ENCODE assay signal across 8 cellular contexts in genomic region chr12:1797011-1797901, GRCh38. TPM values are rescaled to one million over a fixed set of nuclear protein-coding genes. Genes with fewer than 3 reads are reported as not detected.
DNase-seq lines count a peak whose midpoint lies in the region; ATAC-seq, FAIRE-seq and TF ChIP-seq lines count a peak whose summit lies in the region.

No MANE protein-coding gene starts in this region.

- peaks cover 5% of the 10 kb centered on the region for H3K4me1 Mint-ChIP-seq in type B pancreatic cell (ENCODE audit: unreplicated experiment)

- TF ChIP-seq CTCF in RWPE2 (IDR thresholded peaks at IDR 0.05; ENCODE audit: poor library complexity, severe bottlenecking) (no peak), astrocyte of the spinal cord (IDR thresholded peaks at IDR 0.05; ENCODE audit: low read depth, low read length) (no peak), HepG2 (CRISPR knock-in tag; IDR thresholded peaks at IDR 0.05) (no peak), type B pancreatic cell (conservative IDR thresholded peaks at IDR 0.05) (no peak)

- no peak overlapping the region for H3K27ac Mint-ChIP-seq in type B pancreatic cell

- H3K27me3 ChIP-seq in ACC112 (ENCODE audit: insufficient read depth, low read length) (no peaks in the 10 kb centered on the region), RWPE2 (ENCODE audit: insufficient read depth, poor library complexity, severe bottlenecking) (no peaks in the 10 kb centered on the region), HepG2 (ENCODE audit: control insufficient read depth in 1 of 2, insufficient read depth in 2 of 2, low read length in 2 of 2) (no peaks in the 10 kb centered on the region)

- no peaks in the 10 kb centered on the region for H3K36me3 ChIP-seq in ACC112 (ENCODE audit: insufficient read depth, low read length)
- no peaks in the 10 kb centered on the region for H3K36me3 ChIP-seq in RWPE2 (ENCODE audit: low read depth)
- peaks cover 0 to 3% of the 10 kb centered on the region in 2 experiments; a peak in 3 of 5 replicates for H3K36me3 ChIP-seq in HepG2 (replicated peaks in 1 of 2; ENCODE audit: control insufficient read depth in 1 of 2, insufficient read depth in 2 of 2, low read length in 2 of 2)

- TF ChIP-seq RAD21 in HepG2 (CRISPR knock-in tag; IDR thresholded peaks at IDR 0.05) = no peak

- peak; percentile 10 for ATAC-seq in GM21381 (IDR thresholded peaks at IDR 0.05; ENCODE audit: unreplicated experiment)
- ATAC-seq in RWPE2 (ENCODE audit: low read depth) = no peak
- ATAC-seq in HepG2 = no peak

- intact Hi-C loops in HepG2 (cut with micrococcal nuclease; ENCODE audit: unreplicated experiment) = loop anchor here (5.0 kb wide), 1 partner anchor 240 kb away; no protein-coding TSS in a partner anchor

- POLR2A ChIA-PET in HepG2 (lab: Yijun Ruan, JAX) = no interaction called here

- in situ Hi-C loops in astrocyte of the spinal cord (cut with HindIII; ENCODE audit: low sequenced_read_pairs) (no loop called here), HepG2 (cut with HindIII; ENCODE audit: extremely low pct_ligation_motif_present, low pct_unique_long_range_greater_than_20kb) (no loop called here)

- peaks cover 21% of the 10 kb centered on the region for H3K27me3 Mint-ChIP-seq in type B pancreatic cell

- H2AFZ ChIP-seq in ACC112 (ENCODE audit: low read length, unreplicated experiment) = peak overlapping the region; percentile 85
- no peak overlapping the region for H2AFZ ChIP-seq in HepG2 (ENCODE audit: low read length)

- H3K9me3 ChIP-seq in RWPE2 (ENCODE audit: severe bottlenecking) (no peaks in the 10 kb centered on the region), HepG2 (ENCODE audit: low read length) (no peaks in the 10 kb centered on the region)

- no peaks in the 10 kb centered on the region for H4K20me1 ChIP-seq in HepG2 (ENCODE audit: insufficient read depth, low read length)

- TF ChIP-seq POLR2A in HepG2 (IDR thresholded peaks at IDR 0.05; ENCODE audit: insufficient read depth in 1 of 2, low read depth in 2 of 2, low read length in 2 of 2) = no peak

- BruUV-seq in HepG2 (replicated peaks; lab: Mats Ljungman, UMichigan) = no TSS peak

- WGBS in HepG2 (ENCODE audit: low lambda C conversion rate) = over 99% methylated on average over 17 of the region's 71 CpGs

- CTCF ChIA-PET in HepG2 (lab: Yijun Ruan, JAX; ENCODE audit: low intra/inter-chr PET ratio, low total read pairs) = interaction anchor here (0.9 to 3.3 kb wide), 2 partner anchors 142 to 145 kb away, joined by 6 to 88 read pairs; no protein-coding TSS in a partner anchor

- no peak overlapping the region for H3K9ac ChIP-seq in HepG2 (ENCODE audit: insufficient read depth, low read depth, low read length)

- H3K4me3 ChIP-seq in ACC112 (ENCODE audit: low read depth, low read length) (peak overlapping the region; percentile 81), RWPE2 (ENCODE audit: severe bottlenecking) (peak overlapping the region; percentile 25), astrocyte of the spinal cord (ENCODE audit: low read depth, low read length) (peak overlapping the region; percentile 40), HepG2 (replicated peaks in 1 of 3; ENCODE audit: insufficient read depth in 1 of 3, low read depth in 2 of 3, low read length in 3 of 3) (no peak overlapping the region)

- no peaks in the 10 kb centered on the region for H3K9me3 Mint-ChIP-seq in type B pancreatic cell

- no peak overlapping the region for H3K4me2 ChIP-seq in HepG2 (ENCODE audit: low read depth, low read length)

- TF ChIP-seq EP300 in HepG2 (IDR thresholded peaks at IDR 0.05; ENCODE audit: low read depth in 2 of 2, low read length in 2 of 2) (no peak), HepG2 (CRISPR knock-in tag; IDR thresholded peaks at IDR 0.05; ENCODE audit: borderline replicate concordance) (no peak)

- no peak overlapping the region for H3K4me3 Mint-ChIP-seq in type B pancreatic cell

- H3K27ac ChIP-seq in ACC112 (ENCODE audit: low read depth, low read length) (no peak overlapping the region), RWPE2 (ENCODE audit: poor library complexity, severe bottlenecking) (no peak overlapping the region), HepG2 (ENCODE audit: extremely low read length, insufficient read depth, low read length) (no peak overlapping the region)

- H3K4me1 ChIP-seq in ACC112 (ENCODE audit: control insufficient read depth, insufficient read depth, low read length, unreplicated experiment) (peaks cover 6% of the 10 kb centered on the region), RWPE2 (ENCODE audit: insufficient read depth, poor library complexity, severe bottlenecking) (no peaks in the 10 kb centered on the region), HepG2 (ENCODE audit: insufficient read depth, low read length) (peaks cover 8% of the 10 kb centered on the region; the same call in 1 of the 2 replicates)

- H3K79me2 ChIP-seq in ACC112 (ENCODE audit: control insufficient read depth, insufficient read depth, low read length, unreplicated experiment) (no peaks in the 10 kb centered on the region), HepG2 (ENCODE audit: insufficient read depth, low read length) (no peaks in the 10 kb centered on the region)

- no peaks in the 10 kb centered on the region for H3K36me3 Mint-ChIP-seq in type B pancreatic cell

- peak; percentile 73 for DNase-seq in RWPE2 (ENCODE audit: low spot score)
- DNase-seq in astrocyte of the spinal cord (ENCODE audit: low read depth, low spot score) = no peak
- no peak for DNase-seq in HepG2 (ENCODE audit: low spot score)
- DNase-seq in stimulated activated CD8-positive, alpha-beta memory T cell treated with anti-CD3 and anti-CD28 coated beads, Interleukin-2, amount 100 ng/mL, for 48 hours (ENCODE audit: low read depth in 2 of 2) = peak; percentile 45 to 46
- no peak for DNase-seq in NCI-H226
- DNase-seq in type B pancreatic cell (ENCODE audit: extremely low spot score, unreplicated experiment) = no peak

- FAIRE-seq in HepG2 (lab: Jason Lieb, UNC) = no peak

TF ChIP-seq in HepG2, 621 proteins besides CTCF, POLR2A, EP300 and RAD21 (continues in another document):
- no peak for TF ChIP-seq FOXA1 (IDR thresholded peaks at IDR 0.05)
- no peak for TF ChIP-seq FOXA1 (CRISPR knock-in tag; IDR thresholded peaks at IDR 0.05)
- TF ChIP-seq AGO2 (optimal IDR thresholded peaks at IDR 0.05; ENCODE audit: low read depth, low read length) = peak; percentile 9
- TF ChIP-seq IKZF1 (IDR thresholded peaks at IDR 0.05) = no peak
- no peak for TF ChIP-seq ZSCAN12 (CRISPR knock-in tag; IDR thresholded peaks at IDR 0.05)
- TF ChIP-seq BCLAF1 (IDR thresholded peaks at IDR 0.05) = no peak
- peak; percentile 12 for TF ChIP-seq RBM22 (optimal IDR thresholded peaks at IDR 0.05; ENCODE audit: low read length)
- no peak for TF ChIP-seq HNRNPUL1 (IDR thresholded peaks at IDR 0.05; ENCODE audit: low read depth, low read length)
- no peak for TF ChIP-seq ZBTB7A (CRISPR knock-in tag; IDR thresholded peaks at IDR 0.05)
- 0 out of 2 replicates have a peak, but pooled peaks have one; percentile 4 for TF ChIP-seq ZNF274 (CRISPR knock-in tag; IDR thresholded peaks at IDR 0.05)
- TF ChIP-seq ZBTB7B (CRISPR knock-in tag; IDR thresholded peaks at IDR 0.05) = no peak

RNA-seq across cellular contexts. Expression of gene LRTM2, which starts 23.1 kb away (rescaled TPM):
- total RNA-seq in HepG2 (2016; rRNA removed; fragmentation: Illumina TruSeq; extraction: Trizol) (not detected in 2 replicates), type B pancreatic cell (ENCODE audit: low replicate concordance) (0.12 and 0.95 TPM in 2 replicates)
- not detected in 2 replicates for total RNA-seq in HepG2 (2016; cell fraction: cytosol; rRNA removed; fragmentation: Illumina TruSeq; extraction: Trizol; ENCODE audit: low read depth)
- total RNA-seq in HepG2 (2016; cell fraction: insoluble cytoplasmic fraction; rRNA removed; fragmentation: Illumina TruSeq; extraction: Trizol) = not detected in 2 replicates
- not detected in 2 replicates for total RNA-seq in HepG2 (2016; cell fraction: membrane; rRNA removed; fragmentation: Illumina TruSeq; extraction: Trizol)
- total RNA-seq in HepG2 (2016; cell fraction: nucleus; rRNA removed; fragmentation: Illumina TruSeq; extraction: Trizol) = not detected in 2 replicates
- 0.09 and 0.17 TPM in 2 replicates for polyA plus RNA-seq in HepG2 (2011; rRNA removed)
- polyA plus RNA-seq in HepG2 (2011; cell fraction: cytosol; rRNA removed) = 0.09 TPM in 2 replicates
- 0.39 and 0.76 TPM in 2 replicates for polyA plus RNA-seq in HepG2 (2011; cell fraction: nucleus; rRNA removed)
- 0.16 and 0.17 TPM in 2 replicates for polyA plus RNA-seq in HepG2 (2012)
- not detected in 2 replicates for polyA plus RNA-seq in HepG2 (2016; cell fraction: cytosol; fragmentation: Illumina TruSeq; extraction: Trizol; ENCODE audit: low read depth)
- not detected in 2 replicates for polyA plus RNA-seq in HepG2 (2016; cell fraction: insoluble cytoplasmic fraction; fragmentation: Illumina TruSeq; extraction: Trizol; ENCODE audit: low read depth)
- polyA plus RNA-seq in HepG2 (2016; cell fraction: membrane; fragmentation: Illumina TruSeq; extraction: Trizol; ENCODE audit: low read depth) = not detected in 2 replicates
- polyA plus RNA-seq in HepG2 (2016; cell fraction: nucleus; fragmentation: Illumina TruSeq; extraction: Trizol; ENCODE audit: insufficient read depth, low read depth) = not detected in 2 replicates
- polyA minus RNA-seq in HepG2 (2011; rRNA and poly(A)+ RNA removed; ENCODE audit: low replicate concordance) = 0.40 TPM in 1 of 2 replicates, not detected in the other
- polyA minus RNA-seq in HepG2 (2011; cell fraction: cytosol; rRNA and poly(A)+ RNA removed) = not detected in 2 replicates
- not detected in 2 replicates for polyA minus RNA-seq in HepG2 (2011; cell fraction: nucleus; rRNA and poly(A)+ RNA removed)

Comparison
In these comparisons a context has a peak if more than half of its experiments do, and no peak if none do; other contexts are left out.
1. H3K4me3 ChIP-seq: peak in ACC112 (single experiment), RWPE2 (single experiment) and astrocyte of the spinal cord (single experiment); none in HepG2 (0 of 3).
2. DNase-seq: peak in RWPE2 (single experiment) and stimulated activated CD8-positive, alpha-beta memory T cell treated with anti-CD3 and anti-CD28 coated beads, Interleukin-2, amount 100 ng/mL, for 48 hours (2 of 2); none in astrocyte of the spinal cord (single experiment), HepG2 (single experiment), NCI-H226 (single experiment) and type B pancreatic cell (single experiment).